In genomic region chr2:70132244-70133126, GRCh38 we compare ENCODE assay signal across 8 cellular contexts. TPM values are rescaled to one million over a fixed set of nuclear protein-coding genes. Genes with fewer than 3 reads are reported as not detected.
DNase-seq lines count a peak whose midpoint lies in the region; ATAC-seq lines count a peak whose summit lies in the region.

No MANE protein-coding gene starts in this region.

- intact Hi-C loops in left cardiac atrium (cut with DNase I): no loop called here

- ATAC-seq in GM19035 (IDR thresholded peaks at IDR 0.05; ENCODE audit: unreplicated experiment) (peak; percentile 47), HG03460 (IDR thresholded peaks at IDR 0.05; ENCODE audit: unreplicated experiment) (peak; percentile 38), left cardiac atrium (peak; percentile 78), HG02571 (IDR thresholded peaks at IDR 0.05; ENCODE audit: unreplicated experiment) (no peak)

- peak; percentile 32 for DNase-seq in COLO829 (ENCODE audit: low spot score)
- DNase-seq in NCI-H774 (lab: John Stamatoyannopoulos, UW): peak; percentile 48
- DNase-seq in amniotic epithelial cell (ENCODE audit: low read depth): peak; percentile 57
- DNase-seq in left cardiac atrium: no peak
- DNase-seq in retina: peak; percentile 42

RNA-seq across cellular contexts. Expression of gene PCBP1, which starts 45.2 kb away (rescaled TPM):
- 100 to 1,000 TPM; 230 to 248 TPM for total RNA-seq in left cardiac atrium

RNA-seq across cellular contexts. Expression of gene C2orf42, which starts 58.3 kb away (rescaled TPM):
- total RNA-seq in left cardiac atrium: 10 to 100 TPM; 10.9 to 14.4 TPM
